ENCODE assay signal across 8 cellular contexts in genomic region chr7:42980084-42980483, GRCh38.
"Had no signal": no experiment of that assay in that cellular context is flagged by ENCODE, and none has a peak within 500 bp of the region (broad histone marks: within the 10 kb centered on the region; RNA-seq: fewer than 3 reads in every experiment).

No MANE protein-coding gene starts in this region.

- H3K4me3 Mint-ChIP-seq: GM23338, H9 had no signal

- H3K4me3 ChIP-seq: GM23338 had no signal

- DNase-seq: H9, HCEC 1CT, IMR-90, KBM-7 had no signal

- FAIRE-seq: H1, H54, HTR-8/SVneo had no signal

- ATAC-seq: GM23338 had no signal

- H3K4me1 Mint-ChIP-seq: GM23338, H9 had no signal

- H3K4me2 ChIP-seq: GM23338 had no signal

- H3K27ac Mint-ChIP-seq: GM23338, H9 had no signal

- H2AFZ ChIP-seq: GM23338 had no signal
